ENCODE assay signal across 1 cellular context in the genomic region with DNA sequence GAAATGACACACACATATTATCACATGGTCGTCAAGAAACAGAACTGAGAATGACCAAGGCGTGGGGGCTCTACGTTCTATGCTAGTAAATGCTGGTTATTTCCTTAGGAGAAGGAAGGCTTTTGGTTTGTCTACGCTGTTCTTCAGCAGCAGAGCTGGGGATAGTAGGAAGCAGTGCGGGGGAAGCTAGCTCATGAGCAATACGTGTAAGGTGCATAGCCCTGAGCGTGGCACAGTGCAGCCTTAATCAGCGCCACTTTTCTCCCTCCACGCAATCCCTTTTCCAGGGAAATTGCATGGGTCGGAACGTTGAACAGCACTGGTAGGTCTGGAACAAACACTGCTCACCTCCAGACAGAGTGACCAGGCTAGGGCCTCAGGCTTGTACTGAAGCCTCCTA.
TF ChIP-seq lines count a peak whose summit lies in the region.

No MANE protein-coding gene starts in this region.

TF ChIP-seq in GM23338, 12 proteins besides CTCF, POLR2A, EP300 and RAD21 (continued from another document):
- TF ChIP-seq, protein P1, sequence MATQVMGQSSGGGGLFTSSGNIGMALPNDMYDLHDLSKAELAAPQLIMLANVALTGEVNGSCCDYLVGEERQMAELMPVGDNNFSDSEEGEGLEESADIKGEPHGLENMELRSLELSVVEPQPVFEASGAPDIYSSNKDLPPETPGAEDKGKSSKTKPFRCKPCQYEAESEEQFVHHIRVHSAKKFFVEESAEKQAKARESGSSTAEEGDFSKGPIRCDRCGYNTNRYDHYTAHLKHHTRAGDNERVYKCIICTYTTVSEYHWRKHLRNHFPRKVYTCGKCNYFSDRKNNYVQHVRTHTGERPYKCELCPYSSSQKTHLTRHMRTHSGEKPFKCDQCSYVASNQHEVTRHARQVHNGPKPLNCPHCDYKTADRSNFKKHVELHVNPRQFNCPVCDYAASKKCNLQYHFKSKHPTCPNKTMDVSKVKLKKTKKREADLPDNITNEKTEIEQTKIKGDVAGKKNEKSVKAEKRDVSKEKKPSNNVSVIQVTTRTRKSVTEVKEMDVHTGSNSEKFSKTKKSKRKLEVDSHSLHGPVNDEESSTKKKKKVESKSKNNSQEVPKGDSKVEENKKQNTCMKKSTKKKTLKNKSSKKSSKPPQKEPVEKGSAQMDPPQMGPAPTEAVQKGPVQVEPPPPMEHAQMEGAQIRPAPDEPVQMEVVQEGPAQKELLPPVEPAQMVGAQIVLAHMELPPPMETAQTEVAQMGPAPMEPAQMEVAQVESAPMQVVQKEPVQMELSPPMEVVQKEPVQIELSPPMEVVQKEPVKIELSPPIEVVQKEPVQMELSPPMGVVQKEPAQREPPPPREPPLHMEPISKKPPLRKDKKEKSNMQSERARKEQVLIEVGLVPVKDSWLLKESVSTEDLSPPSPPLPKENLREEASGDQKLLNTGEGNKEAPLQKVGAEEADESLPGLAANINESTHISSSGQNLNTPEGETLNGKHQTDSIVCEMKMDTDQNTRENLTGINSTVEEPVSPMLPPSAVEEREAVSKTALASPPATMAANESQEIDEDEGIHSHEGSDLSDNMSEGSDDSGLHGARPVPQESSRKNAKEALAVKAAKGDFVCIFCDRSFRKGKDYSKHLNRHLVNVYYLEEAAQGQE (IDR thresholded peaks at IDR 0.05; ENCODE audit: unreplicated experiment): no peak
TF ChIP-seq in GM23338: peak in this region for 0.
